Comparison of ENCODE assay signal across 22 cellular contexts in genomic region chr6:75472885-75473284, GRCh38. TPM values are rescaled to one million over a fixed set of nuclear protein-coding genes. Genes with fewer than 3 reads are reported as not detected.
DNase-seq lines count a peak whose midpoint lies in the region; ATAC-seq and TF ChIP-seq lines count a peak whose summit lies in the region.
"Had no signal": no experiment of that assay in that cellular context is flagged by ENCODE, and none has a peak within 500 bp of the region (broad histone marks: within the 10 kb centered on the region; RNA-seq: fewer than 3 reads in every experiment).

No MANE protein-coding gene starts in this region.

- no peak overlapping the region for H3K27ac Mint-ChIP-seq in activated T-helper 2 cell treated with anti-CD3 and anti-CD28 coated beads, Interferon-gamma antibody, Interleukin-2, Interleukin-4, amounts not matched to agents 10 μg/mL and 5 μg/mL and 100 μg/mL, durations not matched to agents 14 hours and 24 hours and 36 hours
- H3K27ac Mint-ChIP-seq in GM23338: no peak overlapping the region
- no peak overlapping the region for H3K27ac Mint-ChIP-seq in activated naive CD4-positive, alpha-beta T cell treated with anti-CD3 and anti-CD28 coated beads, Interleukin-2, amount 10 ng/mL, durations not matched to agents 7 days and 5 days
- H3K27ac Mint-ChIP-seq: activated naive CD8-positive, alpha-beta T cell treated with anti-CD3 and anti-CD28 coated beads, Interleukin-2, amount 50 U/mL, for 24 hours; activated T-cell treated with anti-CD3 and anti-CD28 coated beads, Interleukin-2, amount 50 U/mL, for 24 hours; effector memory CD8-positive, alpha-beta T cell had no signal

- no peaks in the 10 kb centered on the region for H3K36me3 Mint-ChIP-seq in activated T-helper 2 cell treated with anti-CD3 and anti-CD28 coated beads, Interferon-gamma antibody, Interleukin-2, Interleukin-4, amounts not matched to agents 10 μg/mL and 5 μg/mL and 100 μg/mL, durations not matched to agents 14 hours and 24 hours and 36 hours (ENCODE audit: low read depth)
- H3K36me3 Mint-ChIP-seq in GM23338 (ENCODE audit: low read depth): no peaks in the 10 kb centered on the region
- H3K36me3 Mint-ChIP-seq in activated naive CD4-positive, alpha-beta T cell treated with anti-CD3 and anti-CD28 coated beads, Interleukin-2, amount 10 ng/mL, durations not matched to agents 7 days and 5 days: no peaks in the 10 kb centered on the region

- no peaks in the 10 kb centered on the region for H3F3A ChIP-seq in GM23338 (replicated peaks; ENCODE audit: low read depth)

- no peaks in the 10 kb centered on the region for H3K36me3 ChIP-seq in GM23338 (ENCODE audit: insufficient read depth)
- H3K36me3 ChIP-seq: pancreas, SJCRH30, uterus had no signal

- H3K4me3 Mint-ChIP-seq in activated T-helper 2 cell treated with anti-CD3 and anti-CD28 coated beads, Interferon-gamma antibody, Interleukin-2, Interleukin-4, amounts not matched to agents 10 μg/mL and 5 μg/mL and 100 μg/mL, durations not matched to agents 14 hours and 24 hours and 36 hours (ENCODE audit: low read depth): no peak overlapping the region
- no peak overlapping the region for H3K4me3 Mint-ChIP-seq in GM23338
- H3K4me3 Mint-ChIP-seq in activated naive CD4-positive, alpha-beta T cell treated with anti-CD3 and anti-CD28 coated beads, Interleukin-2, amount 10 ng/mL, durations not matched to agents 7 days and 5 days: no peak overlapping the region
- H3K4me3 Mint-ChIP-seq: activated naive CD8-positive, alpha-beta T cell treated with anti-CD3 and anti-CD28 coated beads, Interleukin-2, amount 50 U/mL, for 24 hours; activated T-cell treated with anti-CD3 and anti-CD28 coated beads, Interleukin-2, amount 50 U/mL, for 24 hours; effector memory CD8-positive, alpha-beta T cell had no signal

- ATAC-seq in GM18519 (IDR thresholded peaks at IDR 0.05; ENCODE audit: low FRiP score, unreplicated experiment) (peak; percentile 83), HG02870 (IDR thresholded peaks at IDR 0.05; ENCODE audit: unreplicated experiment) (peak; percentile 97), HG03521 (IDR thresholded peaks at IDR 0.05; ENCODE audit: unreplicated experiment) (peak; percentile 46), GM23338 (no peak)
- ATAC-seq: activated naive CD8-positive, alpha-beta T cell treated with anti-CD3 and anti-CD28 coated beads, Interleukin-2, amount 50 U/mL, for 24 hours; effector memory CD8-positive, alpha-beta T cell; left lobe of liver; pancreas had no signal

- no peak overlapping the region for H3K4me2 ChIP-seq in GM23338

- H3K27me3 ChIP-seq in GM23338 (ENCODE audit: insufficient read depth): no peaks in the 10 kb centered on the region
- H3K27me3 ChIP-seq: pancreas, SJCRH30, uterus had no signal

- DNase-seq in GM20000 (ENCODE audit: low spot score): peak; percentile 29
- no peak for DNase-seq in activated T-helper 2 cell treated with anti-CD3 and anti-CD28 coated beads, Interferon-gamma antibody, Interleukin-2, Interleukin-4, amounts not matched to agents 10 μg/mL and 5 μg/mL and 100 μg/mL, durations not matched to agents 14 hours and 24 hours and 36 hours (ENCODE audit: low spot score)
- no peak for DNase-seq in ureter (ENCODE audit: low spot score)
- no peak for DNase-seq in GM23338 (ENCODE audit: low spot score)
- no peak for DNase-seq in activated naive CD4-positive, alpha-beta T cell treated with anti-CD3 and anti-CD28 coated beads, Interleukin-2, amount 10 ng/mL, durations not matched to agents 7 days and 5 days
- DNase-seq: activated CD4-positive, alpha-beta T cell treated with anti-CD3 and anti-CD28 coated beads, Interleukin-2, amount 50 U/mL, for 1 hour; activated naive CD8-positive, alpha-beta T cell treated with anti-CD3 and anti-CD28 coated beads, Interleukin-2, amount 50 U/mL, for 24 hours; activated T-cell treated with anti-CD3 and anti-CD28 coated beads, Interleukin-2, amount 50 U/mL, for 24 hours; AML-193; effector memory CD8-positive, alpha-beta T cell; NCI-H1436 treated with DMSO at 0.1 percent for 48 hours; NCI-H446 treated with DMSO at 0.1 percent for 48 hours; pancreas; SJCRH30; stimulated activated naive CD4-positive, alpha-beta T cell; T-helper 9 cell; uterus had no signal

- H3K79me2 ChIP-seq in GM23338 (replicated peaks; ENCODE audit: insufficient read depth): no peaks in the 10 kb centered on the region

- no peaks in the 10 kb centered on the region for H3K9me3 Mint-ChIP-seq in activated T-helper 2 cell treated with anti-CD3 and anti-CD28 coated beads, Interferon-gamma antibody, Interleukin-2, Interleukin-4, amounts not matched to agents 10 μg/mL and 5 μg/mL and 100 μg/mL, durations not matched to agents 14 hours and 24 hours and 36 hours
- H3K9me3 Mint-ChIP-seq in GM23338: no peaks in the 10 kb centered on the region
- no peaks in the 10 kb centered on the region for H3K9me3 Mint-ChIP-seq in activated naive CD4-positive, alpha-beta T cell treated with anti-CD3 and anti-CD28 coated beads, Interleukin-2, amount 10 ng/mL, durations not matched to agents 7 days and 5 days
- H3K9me3 Mint-ChIP-seq: activated naive CD8-positive, alpha-beta T cell treated with anti-CD3 and anti-CD28 coated beads, Interleukin-2, amount 50 U/mL, for 24 hours; activated T-cell treated with anti-CD3 and anti-CD28 coated beads, Interleukin-2, amount 50 U/mL, for 24 hours; effector memory CD8-positive, alpha-beta T cell had no signal

- no peak for TF ChIP-seq CTCF in GM20000 (IDR thresholded peaks at IDR 0.05; ENCODE audit: extremely low read depth, missing control alignments)
- TF ChIP-seq CTCF in GM23338 (conservative IDR thresholded peaks at IDR 0.05; ENCODE audit: low read depth in 2 of 2): no peak

- no peak overlapping the region for H3K27ac ChIP-seq in GM23338 (ENCODE audit: low read depth)
- H3K27ac ChIP-seq: pancreas, SJCRH30, skin epidermis, uterus had no signal

- no peak overlapping the region for H2AFZ ChIP-seq in GM23338

- H3K27me3 Mint-ChIP-seq in activated T-helper 2 cell treated with anti-CD3 and anti-CD28 coated beads, Interferon-gamma antibody, Interleukin-2, Interleukin-4, amounts not matched to agents 10 μg/mL and 5 μg/mL and 100 μg/mL, durations not matched to agents 14 hours and 24 hours and 36 hours (ENCODE audit: low read depth): peaks cover 12% of the 10 kb centered on the region
- no peaks in the 10 kb centered on the region for H3K27me3 Mint-ChIP-seq in GM23338 (ENCODE audit: insufficient read depth, low read depth, poor library complexity)
- peaks cover 4% of the 10 kb centered on the region for H3K27me3 Mint-ChIP-seq in activated naive CD4-positive, alpha-beta T cell treated with anti-CD3 and anti-CD28 coated beads, Interleukin-2, amount 10 ng/mL, durations not matched to agents 7 days and 5 days

- no peak overlapping the region for H3K4me3 ChIP-seq in GM23338
- H3K4me3 ChIP-seq: pancreas, SJCRH30, skin epidermis, uterus had no signal

- no peaks in the 10 kb centered on the region for H3K9me2 ChIP-seq in GM23338 (ENCODE audit: insufficient read depth)

- CTCF ChIA-PET in activated naive CD4-positive, alpha-beta T cell treated with anti-CD3 and anti-CD28 coated beads, Interleukin-2, amount 10 ng/mL, durations not matched to agents 7 days and 5 days (lab: Charles Lee): no interaction called here

- no peaks in the 10 kb centered on the region; the same call in 1 of the 2 replicates for H3K4me1 ChIP-seq in GM23338 (ENCODE audit: insufficient read depth)
- H3K4me1 ChIP-seq: pancreas, SJCRH30, uterus had no signal

- intact Hi-C loops in activated T-helper 2 cell treated with anti-CD3 and anti-CD28 coated beads, Interferon-gamma antibody, Interleukin-2, Interleukin-4, amounts not matched to agents 10 μg/mL and 5 μg/mL and 100 μg/mL, durations not matched to agents 14 hours and 24 hours and 36 hours (cut with micrococcal nuclease): no loop called here

- H4K20me1 ChIP-seq in GM23338 (replicated peaks; ENCODE audit: insufficient read depth): no peaks in the 10 kb centered on the region

- no peaks in the 10 kb centered on the region for H3K4me1 Mint-ChIP-seq in activated T-helper 2 cell treated with anti-CD3 and anti-CD28 coated beads, Interferon-gamma antibody, Interleukin-2, Interleukin-4, amounts not matched to agents 10 μg/mL and 5 μg/mL and 100 μg/mL, durations not matched to agents 14 hours and 24 hours and 36 hours (ENCODE audit: low read depth)
- H3K4me1 Mint-ChIP-seq in GM23338: peaks cover 2% of the 10 kb centered on the region; the same call in 2 of the 3 replicates
- H3K4me1 Mint-ChIP-seq in activated naive CD4-positive, alpha-beta T cell treated with anti-CD3 and anti-CD28 coated beads, Interleukin-2, amount 10 ng/mL, durations not matched to agents 7 days and 5 days: no peaks in the 10 kb centered on the region
- H3K4me1 Mint-ChIP-seq: activated naive CD8-positive, alpha-beta T cell treated with anti-CD3 and anti-CD28 coated beads, Interleukin-2, amount 50 U/mL, for 24 hours had no signal

TF ChIP-seq in GM23338, 12 proteins besides CTCF, POLR2A, EP300 and RAD21:
- TF ChIP-seq ZNF331 (CRISPR knock-in tag; IDR thresholded peaks at IDR 0.05; ENCODE audit: low read depth) (no peak), ETS1 (IDR thresholded peaks at IDR 0.05) (no peak), NANOG (IDR thresholded peaks at IDR 0.05; ENCODE audit: borderline replicate concordance) (no peak), EZH2phosphoT487 (IDR thresholded peaks at IDR 0.05; ENCODE audit: unreplicated experiment) (no peak)

RNA-seq across cellular contexts. Expression of gene FILIP1, which starts 20.7 kb away (rescaled TPM):
- not detected in 2 replicates for total RNA-seq in activated T-helper 2 cell treated with anti-CD3 and anti-CD28 coated beads, Interferon-gamma antibody, Interleukin-2, Interleukin-4, amounts not matched to agents 10 μg/mL and 5 μg/mL and 100 μg/mL, durations not matched to agents 14 hours and 24 hours and 36 hours
- 11.3 TPM for total RNA-seq in ureter
- total RNA-seq in GM23338 (2014; rRNA removed; shearing (Covaris generic)): 3.4 and 3.7 TPM in 2 replicates
- polyA plus RNA-seq in GM23338 (2016; fragmentation: Nextera tagmentation; extraction: Ambion mirVana): 4.7 and 6.4 TPM in 2 replicates
